In the genomic region with DNA sequence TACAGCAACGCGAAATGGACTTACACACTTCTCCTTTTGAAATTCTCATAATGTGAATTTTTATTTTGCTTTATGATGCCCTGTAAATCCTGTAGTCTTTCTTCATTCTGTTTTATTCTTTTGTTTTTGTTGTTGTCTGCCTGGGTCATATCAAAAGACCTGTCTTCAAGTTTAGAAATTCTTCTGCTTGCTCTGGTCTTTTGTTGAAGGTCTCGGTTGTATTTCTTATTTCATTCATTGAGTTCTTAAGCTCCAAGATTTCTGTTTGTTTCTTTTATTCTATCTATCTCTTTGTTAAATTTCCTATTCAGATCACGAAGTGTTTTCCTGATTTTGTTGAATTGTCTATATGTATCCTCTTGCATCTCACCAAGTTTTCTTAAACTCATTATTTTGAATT, we compare ENCODE assay signal across 1 cellular context.
TF ChIP-seq lines count a peak whose summit lies in the region.

No MANE protein-coding gene starts in this region.

TF ChIP-seq in K562, 482 proteins besides CTCF, POLR2A, EP300 and RAD21 (continued from another document):
- TF ChIP-seq RBM25 (IDR thresholded peaks at IDR 0.05; ENCODE audit: low read depth, low read length, severe bottlenecking) (no peak), ZNF280A (IDR thresholded peaks at IDR 0.05; ENCODE audit: low read depth, partially characterized antibody) (peak; percentile 70), POLR3G (IDR thresholded peaks at IDR 0.05; ENCODE audit: extremely low read depth, insufficient read length, insufficient replicate concordance) (no peak), ZNF280B (CRISPR knock-in tag; IDR thresholded peaks at IDR 0.05) (0 out of 2 replicates have a peak, but pooled peaks have one; percentile 64), ZZZ3 (IDR thresholded peaks at IDR 0.05) (no peak), ZBTB2 (IDR thresholded peaks at IDR 0.05) (no peak), CBX3 (IDR thresholded peaks at IDR 0.05; ENCODE audit: borderline replicate concordance in 1 of 2, low read length in 2 of 2) (0 out of 3 replicates have a peak, but pooled peaks of 1 of the 2 experiments have one; percentile 49), RBFOX2 (IDR thresholded peaks at IDR 0.05; ENCODE audit: low read depth, low read length) (no peak), KDM1A (IDR thresholded peaks at IDR 0.05) (no peak), CBX5 (IDR thresholded peaks at IDR 0.05; ENCODE audit: borderline replicate concordance, low read depth) (0 out of 2 replicates have a peak, but pooled peaks have one; percentile 16), MLX (CRISPR knock-in tag; conservative IDR thresholded peaks at IDR 0.05) (no peak), TCFL5 (CRISPR knock-in tag; conservative IDR thresholded peaks at IDR 0.05) (no peak), ZNF583 (CRISPR knock-in tag; IDR thresholded peaks at IDR 0.05) (no peak), RBM14 (IDR thresholded peaks at IDR 0.05; ENCODE audit: borderline replicate concordance, insufficient read depth, low read depth, low read length) (no peak), SMC3 (conservative IDR thresholded peaks at IDR 0.05; ENCODE audit: insufficient read depth, low read depth, low read length) (no peak), HCFC1 (IDR thresholded peaks at IDR 0.05; ENCODE audit: low read depth, low read length) (no peak), HLTF (IDR thresholded peaks at IDR 0.05) (peak; percentile 88; the same call in 1 of the 2 replicates), ZNF212 (CRISPR knock-in tag; IDR thresholded peaks at IDR 0.05) (no peak), TRIM24 (IDR thresholded peaks at IDR 0.05) (peak in 1 of 2 experiments; percentile 45; a peak in 1 of 4 replicates), ZNF274 (IDR thresholded peaks at IDR 0.05; ENCODE audit: borderline replicate concordance, low read depth, low read length) (no peak), HNRNPK (IDR thresholded peaks at IDR 0.05; ENCODE audit: low read depth, low read length, poor library complexity, severe bottlenecking) (no peak), ZNF695 (CRISPR knock-in tag; IDR thresholded peaks at IDR 0.05) (no peak), KAT7 (CRISPR knock-in tag; IDR thresholded peaks at IDR 0.05; ENCODE audit: borderline replicate concordance) (no peak), KAT2B (IDR thresholded peaks at IDR 0.05; ENCODE audit: low read depth, low read length) (no peak), ZNF184 (CRISPR knock-in tag; IDR thresholded peaks at IDR 0.05) (no peak), SIN3A (IDR thresholded peaks at IDR 0.05; ENCODE audit: borderline replicate concordance in 2 of 2, control insufficient read depth in 1 of 2, low read depth in 2 of 2, low read length in 2 of 2) (no peak)
- TF ChIP-seq, protein P1, sequence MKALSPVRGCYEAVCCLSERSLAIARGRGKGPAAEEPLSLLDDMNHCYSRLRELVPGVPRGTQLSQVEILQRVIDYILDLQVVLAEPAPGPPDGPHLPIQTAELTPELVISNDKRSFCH (CRISPR knock-in tag; IDR thresholded peaks at IDR 0.05), result no peak
- TF ChIP-seq, protein P1 (tag; IDR thresholded peaks at IDR 0.05), result no peak
- TF ChIP-seq, protein P2, sequence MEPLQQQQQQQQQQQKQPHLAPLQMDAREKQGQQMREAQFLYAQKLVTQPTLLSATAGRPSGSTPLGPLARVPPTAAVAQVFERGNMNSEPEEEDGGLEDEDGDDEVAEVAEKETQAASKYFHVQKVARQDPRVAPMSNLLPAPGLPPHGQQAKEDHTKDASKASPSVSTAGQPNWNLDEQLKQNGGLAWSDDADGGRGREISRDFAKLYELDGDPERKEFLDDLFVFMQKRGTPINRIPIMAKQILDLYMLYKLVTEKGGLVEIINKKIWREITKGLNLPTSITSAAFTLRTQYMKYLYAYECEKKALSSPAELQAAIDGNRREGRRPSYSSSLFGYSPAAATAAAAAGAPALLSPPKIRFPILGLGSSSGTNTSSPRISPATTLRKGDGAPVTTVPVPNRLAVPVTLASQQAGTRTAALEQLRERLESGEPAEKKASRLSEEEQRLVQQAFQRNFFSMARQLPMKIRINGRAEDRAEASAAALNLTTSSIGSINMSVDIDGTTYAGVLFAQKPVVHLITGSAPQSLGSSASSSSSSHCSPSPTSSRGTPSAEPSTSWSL (CRISPR knock-in tag; IDR thresholded peaks at IDR 0.05; ENCODE audit: borderline replicate concordance), result no peak
- TF ChIP-seq, protein P3, sequence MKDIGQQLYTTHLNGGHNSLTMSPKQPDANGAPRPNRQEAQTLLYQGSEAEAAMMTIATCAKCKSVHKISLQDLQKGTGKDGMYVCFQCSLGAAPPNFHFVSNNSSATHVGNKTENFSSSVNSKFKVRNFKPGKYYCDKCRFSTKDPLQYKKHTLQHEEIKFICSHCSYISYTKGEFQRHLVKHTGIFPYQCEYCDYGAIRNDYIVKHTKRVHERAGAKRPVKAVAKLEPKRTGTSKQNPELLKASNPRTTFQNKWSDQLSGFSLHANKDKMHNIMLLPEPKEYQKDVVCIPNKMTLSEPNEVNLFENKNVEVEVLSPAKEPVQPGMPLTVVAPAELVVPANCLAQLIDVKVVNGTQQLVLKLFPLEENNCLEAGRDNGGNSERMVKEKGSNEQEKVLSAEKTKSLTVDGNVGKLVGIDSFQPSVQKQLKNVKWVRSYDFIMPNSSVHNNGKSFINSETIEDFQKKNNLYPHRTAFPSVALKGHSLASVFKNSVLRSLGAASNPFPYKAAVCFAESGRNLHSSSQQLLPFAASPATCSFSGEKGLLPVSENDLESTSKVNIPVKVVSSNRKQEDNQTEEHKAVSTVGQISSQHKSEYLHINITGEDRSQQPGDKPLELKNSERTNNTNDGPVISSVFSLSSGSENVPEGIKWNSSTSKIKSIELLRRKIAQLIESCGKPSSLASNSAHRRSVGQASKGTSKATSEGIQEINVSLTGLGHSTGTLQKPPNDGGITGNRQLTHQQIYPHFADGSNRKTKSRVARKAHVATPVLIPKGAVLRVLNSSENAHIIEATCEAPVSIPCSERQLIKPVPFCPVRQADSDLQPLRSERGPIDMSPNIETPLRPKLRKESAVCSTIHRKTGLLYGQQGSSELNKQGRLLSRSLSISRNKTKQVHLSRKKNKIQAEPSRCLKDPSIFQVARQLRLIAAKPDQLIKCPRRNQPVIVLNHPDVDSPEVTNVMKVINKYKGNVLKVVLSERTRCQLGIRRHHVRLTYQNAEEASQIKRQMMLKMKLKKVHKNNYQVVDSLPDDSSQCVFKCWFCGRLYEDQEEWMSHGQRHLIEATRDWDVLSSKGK (CRISPR knock-in tag; IDR thresholded peaks at IDR 0.05), result no peak
- TF ChIP-seq, protein P4, sequence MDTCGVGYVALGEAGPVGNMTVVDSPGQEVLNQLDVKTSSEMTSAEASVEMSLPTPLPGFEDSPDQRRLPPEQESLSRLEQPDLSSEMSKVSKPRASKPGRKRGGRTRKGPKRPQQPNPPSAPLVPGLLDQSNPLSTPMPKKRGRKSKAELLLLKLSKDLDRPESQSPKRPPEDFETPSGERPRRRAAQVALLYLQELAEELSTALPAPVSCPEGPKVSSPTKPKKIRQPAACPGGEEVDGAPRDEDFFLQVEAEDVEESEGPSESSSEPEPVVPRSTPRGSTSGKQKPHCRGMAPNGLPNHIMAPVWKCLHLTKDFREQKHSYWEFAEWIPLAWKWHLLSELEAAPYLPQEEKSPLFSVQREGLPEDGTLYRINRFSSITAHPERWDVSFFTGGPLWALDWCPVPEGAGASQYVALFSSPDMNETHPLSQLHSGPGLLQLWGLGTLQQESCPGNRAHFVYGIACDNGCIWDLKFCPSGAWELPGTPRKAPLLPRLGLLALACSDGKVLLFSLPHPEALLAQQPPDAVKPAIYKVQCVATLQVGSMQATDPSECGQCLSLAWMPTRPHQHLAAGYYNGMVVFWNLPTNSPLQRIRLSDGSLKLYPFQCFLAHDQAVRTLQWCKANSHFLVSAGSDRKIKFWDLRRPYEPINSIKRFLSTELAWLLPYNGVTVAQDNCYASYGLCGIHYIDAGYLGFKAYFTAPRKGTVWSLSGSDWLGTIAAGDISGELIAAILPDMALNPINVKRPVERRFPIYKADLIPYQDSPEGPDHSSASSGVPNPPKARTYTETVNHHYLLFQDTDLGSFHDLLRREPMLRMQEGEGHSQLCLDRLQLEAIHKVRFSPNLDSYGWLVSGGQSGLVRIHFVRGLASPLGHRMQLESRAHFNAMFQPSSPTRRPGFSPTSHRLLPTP (IDR thresholded peaks at IDR 0.05; ENCODE audit: borderline replicate concordance, extremely low read depth, insufficient read length), result no peak
